ENCODE assay signal across 32 cellular contexts in the genomic region with DNA sequence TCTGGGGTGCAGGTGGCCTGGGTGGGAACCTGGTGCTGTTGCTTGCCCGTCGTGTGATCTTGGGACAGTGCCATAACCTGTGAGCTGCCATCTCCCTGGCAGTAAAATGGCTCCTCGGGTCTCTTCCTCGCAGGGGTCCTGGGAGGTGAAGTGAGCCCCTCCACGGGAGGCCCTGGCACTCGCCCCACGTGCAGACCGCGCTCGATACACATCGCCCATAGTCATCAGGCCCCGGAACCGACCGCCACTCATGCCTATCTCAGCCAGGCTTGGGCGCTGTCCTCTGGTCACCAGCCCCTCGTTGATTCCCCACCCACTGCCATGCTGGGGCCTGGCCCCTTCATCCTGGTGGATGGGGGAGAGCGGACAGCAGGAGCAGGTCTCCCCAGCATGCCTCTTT. TPM values are rescaled to one million over a fixed set of nuclear protein-coding genes. Genes with fewer than 3 reads are reported as not detected.
"Had no signal": no experiment of that assay in that cellular context is flagged by ENCODE, and none has a peak within 500 bp of the region (broad histone marks: within the 10 kb centered on the region; RNA-seq: fewer than 3 reads in every experiment).

No MANE protein-coding gene starts in this region.

- H3K27me3 Mint-ChIP-seq: activated CD4-positive, alpha-beta memory T cell treated with anti-CD3 and anti-CD28 coated beads for 36 hours; activated CD4-positive, alpha-beta T cell treated with anti-CD3 and anti-CD28 coated beads for 36 hours; activated CD4-positive, alpha-beta T cell treated with anti-CD3 and anti-CD28 coated beads, Interleukin-2, amount 10 ng/mL, durations not matched to agents 24 days and 14 days; activated CD8-positive, alpha-beta memory T cell treated with anti-CD3 and anti-CD28 coated beads, Interleukin-2, amount 10 ng/mL, durations not matched to agents 7 days and 5 days; activated naive CD4-positive, alpha-beta T cell treated with anti-CD3 and anti-CD28 coated beads, Interleukin-2, amount 50 U/mL, for 24 hours; activated naive CD8-positive, alpha-beta T cell treated with anti-CD3 and anti-CD28 coated beads for 36 hours; activated naive CD8-positive, alpha-beta T cell treated with anti-CD3 and anti-CD28 coated beads, Interleukin-2, amount 50 U/mL, for 24 hours had no signal

- H3K36me3 ChIP-seq: adrenal gland, esophagus squamous epithelium had no signal

- H3K27ac ChIP-seq: adrenal gland, body of pancreas, epithelial cell of prostate, esophagus squamous epithelium, gastroesophageal sphincter had no signal

- H3K4me3 ChIP-seq: adrenal gland, body of pancreas, esophagus squamous epithelium, gastroesophageal sphincter had no signal

- ATAC-seq: activated CD4-positive, alpha-beta T cell treated with anti-CD3 and anti-CD28 coated beads for 36 hours; activated CD8-positive, alpha-beta memory T cell treated with anti-CD3 and anti-CD28 coated beads, Interleukin-2, amount 10 ng/mL, durations not matched to agents 7 days and 5 days; activated CD8-positive, alpha-beta T cell treated with anti-CD3 and anti-CD28 coated beads, Interleukin-2, amount 10 ng/mL, durations not matched to agents 7 days and 5 days; activated naive CD8-positive, alpha-beta T cell treated with anti-CD3 and anti-CD28 coated beads, Interleukin-2, amount 50 U/mL, for 24 hours; body of pancreas; gastroesophageal sphincter had no signal

- H3K4me1 Mint-ChIP-seq: activated CD4-positive, alpha-beta T cell treated with anti-CD3 and anti-CD28 coated beads for 36 hours; activated CD4-positive, alpha-beta T cell treated with anti-CD3 and anti-CD28 coated beads, Interleukin-2, amount 10 ng/mL, durations not matched to agents 24 days and 14 days; activated CD8-positive, alpha-beta memory T cell treated with anti-CD3 and anti-CD28 coated beads, Interleukin-2, amount 10 ng/mL, durations not matched to agents 7 days and 5 days; activated naive CD8-positive, alpha-beta T cell treated with anti-CD3 and anti-CD28 coated beads for 36 hours; activated naive CD8-positive, alpha-beta T cell treated with anti-CD3 and anti-CD28 coated beads, Interleukin-2, amount 50 U/mL, for 24 hours had no signal

- H3K9me3 Mint-ChIP-seq: activated CD4-positive, alpha-beta memory T cell treated with anti-CD3 and anti-CD28 coated beads for 36 hours; activated CD4-positive, alpha-beta T cell treated with anti-CD3 and anti-CD28 coated beads, Interleukin-2, amount 10 ng/mL, durations not matched to agents 24 days and 14 days; activated naive CD4-positive, alpha-beta T cell treated with anti-CD3 and anti-CD28 coated beads for 36 hours; activated naive CD4-positive, alpha-beta T cell treated with anti-CD3 and anti-CD28 coated beads, Interleukin-2, amount 50 U/mL, for 24 hours; activated naive CD8-positive, alpha-beta T cell treated with anti-CD3 and anti-CD28 coated beads for 36 hours; activated naive CD8-positive, alpha-beta T cell treated with anti-CD3 and anti-CD28 coated beads, Interleukin-2, amount 50 U/mL, for 24 hours; activated T-helper 1 cell treated with anti-CD3 and anti-CD28 coated beads, Interleukin-12 subunit alpha, Interleukin-12 subunit beta, Interleukin-2, Interleukin-4 antibody, amounts not matched to agents 30 ng/mL and 10 ng/mL and 1 ng/mL, durations not matched to agents 14 hours and 24 hours and 36 hours; activated T-helper 2 cell treated with anti-CD3 and anti-CD28 coated beads, Interferon-gamma antibody, Interleukin-2, Interleukin-4, amounts not matched to agents 10 μg/mL and 5 μg/mL and 100 μg/mL, durations not matched to agents 14 hours and 24 hours and 36 hours had no signal

- H3K27me3 ChIP-seq: adrenal gland, body of pancreas, gastroesophageal sphincter had no signal

- H3K4me3 Mint-ChIP-seq: activated CD4-positive, alpha-beta memory T cell treated with anti-CD3 and anti-CD28 coated beads for 36 hours; activated CD4-positive, alpha-beta T cell treated with anti-CD3 and anti-CD28 coated beads for 36 hours; activated CD4-positive, alpha-beta T cell treated with anti-CD3 and anti-CD28 coated beads, Interleukin-2, amount 10 ng/mL, durations not matched to agents 24 days and 14 days; activated CD8-positive, alpha-beta memory T cell treated with anti-CD3 and anti-CD28 coated beads, Interleukin-2, amount 10 ng/mL, durations not matched to agents 7 days and 5 days; activated CD8-positive, alpha-beta T cell treated with anti-CD3 and anti-CD28 coated beads, Interleukin-2, amount 10 ng/mL, durations not matched to agents 7 days and 5 days; activated naive CD4-positive, alpha-beta T cell treated with anti-CD3 and anti-CD28 coated beads for 36 hours; activated naive CD4-positive, alpha-beta T cell treated with anti-CD3 and anti-CD28 coated beads, Interleukin-2, amount 50 U/mL, for 24 hours; activated naive CD8-positive, alpha-beta T cell treated with anti-CD3 and anti-CD28 coated beads for 36 hours; activated naive CD8-positive, alpha-beta T cell treated with anti-CD3 and anti-CD28 coated beads, Interleukin-2, amount 50 U/mL, for 24 hours; activated T-helper 1 cell treated with anti-CD3 and anti-CD28 coated beads, Interleukin-12 subunit alpha, Interleukin-12 subunit beta, Interleukin-2, Interleukin-4 antibody, amounts not matched to agents 30 ng/mL and 10 ng/mL and 1 ng/mL, durations not matched to agents 14 hours and 24 hours and 36 hours had no signal

- H3K4me1 ChIP-seq: body of pancreas had no signal

- H3K9me3 ChIP-seq: adrenal gland, body of pancreas, esophagus squamous epithelium, gastroesophageal sphincter had no signal

- H3K36me3 Mint-ChIP-seq: activated CD4-positive, alpha-beta memory T cell treated with anti-CD3 and anti-CD28 coated beads for 36 hours; activated CD8-positive, alpha-beta memory T cell treated with anti-CD3 and anti-CD28 coated beads, Interleukin-2, amount 10 ng/mL, durations not matched to agents 7 days and 5 days; activated naive CD8-positive, alpha-beta T cell treated with anti-CD3 and anti-CD28 coated beads for 36 hours had no signal

- DNase-seq: activated CD4-positive, alpha-beta memory T cell treated with anti-CD3 and anti-CD28 coated beads for 36 hours; activated CD4-positive, alpha-beta T cell treated with anti-CD3 and anti-CD28 coated beads for 36 hours; activated CD4-positive, alpha-beta T cell treated with anti-CD3 and anti-CD28 coated beads, Interleukin-2, amount 10 ng/mL, durations not matched to agents 24 days and 14 days; activated CD4-positive, CD25-positive, alpha-beta regulatory T cell; activated CD4-positive, CD25-positive, alpha-beta regulatory T cell treated with anti-CD3 and anti-CD28 coated beads, Interleukin-2, amount 50 U/mL, for 72 hours; activated CD8-positive, alpha-beta memory T cell treated with anti-CD3 and anti-CD28 coated beads, Interleukin-2, amount 10 ng/mL, durations not matched to agents 7 days and 5 days; activated CD8-positive, alpha-beta memory T cell treated with anti-CD3 and anti-CD28 coated beads, Interleukin-2, amount 50 U/mL, for 4 hours; activated CD8-positive, alpha-beta T cell treated with anti-CD3 and anti-CD28 coated beads, Interleukin-2, amount 10 ng/mL, durations not matched to agents 7 days and 5 days; activated effector memory CD4-positive, alpha-beta T cell treated with anti-CD3 and anti-CD28 coated beads, Interleukin-2, amount 50 U/mL, for 16 hours; activated naive CD4-positive, alpha-beta T cell treated with anti-CD3 and anti-CD28 coated beads for 36 hours; activated naive CD8-positive, alpha-beta T cell treated with anti-CD3 and anti-CD28 coated beads for 36 hours; activated naive CD8-positive, alpha-beta T cell treated with anti-CD3 and anti-CD28 coated beads, Interleukin-2, amount 50 U/mL, for 24 hours; activated T-cell treated with anti-CD3 and anti-CD28 coated beads, Interleukin-2, amount 50 U/mL, for 1 hour; activated T-cell treated with anti-CD3 and anti-CD28 coated beads, Interleukin-2, amount 50 U/mL, for 48 hours; adrenal gland; amygdala; body of pancreas; caudate nucleus; effector CD8-positive, alpha-beta T cell; esophagus squamous epithelium; foreskin melanocyte; T-helper 2 cell had no signal

- H3K27ac Mint-ChIP-seq: activated CD4-positive, alpha-beta memory T cell treated with anti-CD3 and anti-CD28 coated beads for 36 hours; activated CD4-positive, alpha-beta T cell treated with anti-CD3 and anti-CD28 coated beads for 36 hours; activated CD4-positive, alpha-beta T cell treated with anti-CD3 and anti-CD28 coated beads, Interleukin-2, amount 10 ng/mL, durations not matched to agents 24 days and 14 days; activated CD8-positive, alpha-beta memory T cell treated with anti-CD3 and anti-CD28 coated beads, Interleukin-2, amount 10 ng/mL, durations not matched to agents 7 days and 5 days; activated CD8-positive, alpha-beta T cell treated with anti-CD3 and anti-CD28 coated beads, Interleukin-2, amount 10 ng/mL, durations not matched to agents 7 days and 5 days; activated naive CD4-positive, alpha-beta T cell treated with anti-CD3 and anti-CD28 coated beads for 36 hours; activated naive CD4-positive, alpha-beta T cell treated with anti-CD3 and anti-CD28 coated beads, Interleukin-2, amount 50 U/mL, for 24 hours; activated naive CD8-positive, alpha-beta T cell treated with anti-CD3 and anti-CD28 coated beads for 36 hours; activated naive CD8-positive, alpha-beta T cell treated with anti-CD3 and anti-CD28 coated beads, Interleukin-2, amount 50 U/mL, for 24 hours; activated T-helper 1 cell treated with anti-CD3 and anti-CD28 coated beads, Interleukin-12 subunit alpha, Interleukin-12 subunit beta, Interleukin-2, Interleukin-4 antibody, amounts not matched to agents 30 ng/mL and 10 ng/mL and 1 ng/mL, durations not matched to agents 14 hours and 24 hours and 36 hours; activated T-helper 2 cell treated with anti-CD3 and anti-CD28 coated beads, Interferon-gamma antibody, Interleukin-2, Interleukin-4, amounts not matched to agents 10 μg/mL and 5 μg/mL and 100 μg/mL, durations not matched to agents 14 hours and 24 hours and 36 hours had no signal

RNA-seq across cellular contexts. Expression of a gene that starts 36.5 kb away (rescaled TPM):
- total RNA-seq: activated CD4-positive, alpha-beta memory T cell treated with anti-CD3 and anti-CD28 coated beads for 36 hours; activated CD4-positive, alpha-beta T cell treated with anti-CD3 and anti-CD28 coated beads for 36 hours; activated CD4-positive, alpha-beta T cell treated with anti-CD3 and anti-CD28 coated beads, Interleukin-2, amount 10 ng/mL, durations not matched to agents 24 days and 14 days; activated CD8-positive, alpha-beta memory T cell treated with anti-CD3 and anti-CD28 coated beads for 36 hours; activated CD8-positive, alpha-beta memory T cell treated with anti-CD3 and anti-CD28 coated beads, Interleukin-2, amount 10 ng/mL, durations not matched to agents 7 days and 5 days; activated CD8-positive, alpha-beta T cell treated with anti-CD3 and anti-CD28 coated beads, Interleukin-2, amount 10 ng/mL, durations not matched to agents 7 days and 5 days; activated naive CD4-positive, alpha-beta T cell treated with anti-CD3 and anti-CD28 coated beads for 36 hours; activated naive CD8-positive, alpha-beta T cell treated with anti-CD3 and anti-CD28 coated beads for 36 hours; activated T-helper 1 cell treated with anti-CD3 and anti-CD28 coated beads, Interleukin-12 subunit alpha, Interleukin-12 subunit beta, Interleukin-2, Interleukin-4 antibody, amounts not matched to agents 30 ng/mL and 10 ng/mL and 1 ng/mL, durations not matched to agents 14 hours and 24 hours and 36 hours; activated T-helper 2 cell treated with anti-CD3 and anti-CD28 coated beads, Interferon-gamma antibody, Interleukin-2, Interleukin-4, amounts not matched to agents 10 μg/mL and 5 μg/mL and 100 μg/mL, durations not matched to agents 14 hours and 24 hours and 36 hours; dermis microvascular lymphatic vessel endothelial cell; esophagus squamous epithelium; fibroblast of villous mesenchyme; glomerular endothelial cell; T-helper 1 cell treated with Interleukin-12 subunit alpha and Interleukin-12 subunit beta and Interleukin-4 antibody, amounts not matched to agents 30 ng/mL and 1 ng/mL, for 36 hours had no signal
